ENCODE assay signal across 21 cellular contexts in the genomic region with DNA sequence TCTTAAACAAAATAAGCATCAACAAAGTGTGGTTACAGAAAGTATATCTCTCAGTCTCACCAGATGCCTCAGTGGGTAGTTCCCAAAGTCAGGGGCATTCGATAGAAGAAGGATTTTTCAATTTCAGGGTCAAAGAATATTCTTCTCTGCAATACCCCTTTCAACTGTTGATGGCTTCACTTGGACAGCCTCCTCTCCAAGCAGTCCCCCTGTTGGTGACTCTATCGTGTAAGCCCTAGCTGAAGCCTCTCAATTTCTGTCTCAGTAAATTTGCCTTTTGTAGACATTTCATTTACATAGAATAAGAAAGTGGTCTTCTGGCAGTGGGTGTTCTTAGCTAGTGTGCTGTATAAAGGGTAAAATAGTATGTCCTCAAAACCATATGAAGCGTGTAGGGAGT. TPM values are rescaled to one million over a fixed set of nuclear protein-coding genes. Genes with fewer than 3 reads are reported as not detected.
"Had no signal": no experiment of that assay in that cellular context is flagged by ENCODE, and none has a peak within 500 bp of the region (broad histone marks: within the 10 kb centered on the region; RNA-seq: fewer than 3 reads in every experiment).

No MANE protein-coding gene starts in this region.

- H3K4me3 ChIP-seq: cardiac muscle cell, esophagus squamous epithelium, suprapubic skin, upper lobe of right lung had no signal

- H3K4me1 ChIP-seq: upper lobe of right lung had no signal

- H3K36me3 ChIP-seq: cardiac muscle cell, esophagus squamous epithelium, suprapubic skin, upper lobe of right lung had no signal

- H3K27me3 ChIP-seq: cardiac muscle cell, esophagus squamous epithelium, suprapubic skin, upper lobe of right lung had no signal

- DNase-seq: activated CD4-positive, alpha-beta T cell treated with anti-CD3 and anti-CD28 coated beads, Interleukin-2, amount 50 U/mL, for 1 hour; activated CD4-positive, CD25-positive, alpha-beta regulatory T cell; activated naive CD4-positive, alpha-beta T cell; anterior cingulate cortex; esophagus squamous epithelium; hippocampal formation; left ventricle myocardium superior; mesenchymal stem cell; nucleus accumbens; upper lobe of right lung had no signal

- H3K9me3 ChIP-seq: esophagus squamous epithelium, suprapubic skin, upper lobe of right lung had no signal

- ATAC-seq: left ventricle myocardium superior had no signal

- H3K27ac ChIP-seq: cardiac muscle cell, esophagus squamous epithelium, suprapubic skin, upper lobe of right lung had no signal

RNA-seq across cellular contexts. Expression of a gene that starts 11.3 kb away (rescaled TPM):
- total RNA-seq: activated CD8-positive, alpha-beta memory T cell treated with anti-CD3 and anti-CD28 coated beads for 36 hours; activated T-helper 1 cell treated with anti-CD3 and anti-CD28 coated beads, Interleukin-12 subunit alpha, Interleukin-12 subunit beta, Interleukin-2, Interleukin-4 antibody, amounts not matched to agents 30 ng/mL and 10 ng/mL and 1 ng/mL, durations not matched to agents 14 hours and 24 hours and 36 hours; cardiac muscle cell; esophagus squamous epithelium; fibroblast of villous mesenchyme; glomerular endothelial cell; kidney epithelial cell; left ventricle myocardium superior; natural killer cell treated with Interleukin-12 subunit alpha and Interleukin-12 subunit beta and Interleukin-15 and Interleukin-18, amount 100 ng/mL, for 72 hours; posterior vena cava; skeletal muscle tissue; suprapubic skin; T-helper 2 cell treated with Interferon-gamma antibody and Interleukin-4, amounts not matched to agents 100 ng/mL and 5 ng/mL, for 36 hours; upper lobe of right lung had no signal
- polyA plus RNA-seq: cardiac muscle cell had no signal
